ENCODE assay signal across 18 cellular contexts in the genomic region with DNA sequence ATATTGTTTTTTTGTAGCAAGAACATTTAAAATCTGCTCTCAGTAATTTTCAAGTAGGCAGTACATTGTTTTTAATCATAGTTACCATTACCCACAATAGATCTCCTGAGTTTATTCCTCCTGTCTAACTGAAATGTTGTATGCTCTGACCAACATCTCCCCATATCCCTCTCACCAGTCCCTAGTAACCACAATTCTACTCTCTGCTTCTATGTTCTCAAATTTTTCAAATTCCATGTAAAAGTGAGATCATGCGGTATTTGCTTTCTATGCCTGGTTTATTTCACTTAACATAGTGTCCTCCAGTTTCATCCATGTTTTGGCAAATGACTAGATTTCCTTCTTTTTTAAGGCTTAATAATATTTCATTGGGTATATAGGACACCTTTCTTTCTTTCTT.
A peak's percentile ranks its signal among the peaks of the same experiment; 100 is the strongest.
DNase-seq lines count a peak whose midpoint lies in the region; ATAC-seq and TF ChIP-seq lines count a peak whose summit lies in the region.
"Had no signal": no experiment of that assay in that cellular context is flagged by ENCODE, and none has a peak within 500 bp of the region (broad histone marks: within the 10 kb centered on the region; RNA-seq: fewer than 3 reads in every experiment).

No MANE protein-coding gene starts in this region.

- H3K4me1 Mint-ChIP-seq in HFFc6 (ENCODE audit: low read depth): peaks cover 15% of the 10 kb centered on the region

- no peak overlapping the region for H4K8ac ChIP-seq in mesenchymal stem cell (ENCODE audit: low read length)

- no peaks in the 10 kb centered on the region for H3K9me3 Mint-ChIP-seq in HFFc6

- no peak overlapping the region for H3K23ac ChIP-seq in mesenchymal stem cell (ENCODE audit: low read length in 2 of 2)

- H3K27ac ChIP-seq in mesenchymal stem cell (ENCODE audit: low read length, poor library complexity, severe bottlenecking): no peak overlapping the region
- H3K27ac ChIP-seq: KMS-11 had no signal

- no peaks in the 10 kb centered on the region for H3K79me1 ChIP-seq in mesenchymal stem cell (replicated peaks; ENCODE audit: low read length, poor library complexity, severe bottlenecking)

- H2BK120ac ChIP-seq in mesenchymal stem cell (ENCODE audit: low read depth, low read length): no peak overlapping the region

- no peaks in the 10 kb centered on the region for H3K9me3 ChIP-seq in mesenchymal stem cell (ENCODE audit: control insufficient read depth, low read length)
- H3K9me3 ChIP-seq: HAP-1, MG63 had no signal

- H2BK12ac ChIP-seq in mesenchymal stem cell (ENCODE audit: low read length in 2 of 2): no peak overlapping the region

- DNase-seq in EH (ENCODE audit: low read depth): peak; percentile 35
- DNase-seq in HFFc6: peak; percentile 15
- peak; percentile 9 for DNase-seq in astrocyte of the cerebellum (ENCODE audit: low read depth)
- DNase-seq in mesenchymal stem cell: peak; percentile 34
- no peak for DNase-seq in left colon
- DNase-seq: C1 segment of cervical spinal cord, DMS 273 treated with DMSO at 0.1 percent for 48 hours, MG63, NCI-H1092, NCI-H2227 treated with DMSO at 0.1 percent for 48 hours, NCI-H524 treated with DMSO at 0.1 percent for 48 hours had no signal

- H3K4me2 ChIP-seq in mesenchymal stem cell (ENCODE audit: low read length, poor library complexity, severe bottlenecking): no peak overlapping the region
- H3K4me2 ChIP-seq: KMS-11 had no signal

- H3K4me3 ChIP-seq in astrocyte of the cerebellum (ENCODE audit: low read depth, low read length): no peak overlapping the region
- H3K4me3 ChIP-seq in mesenchymal stem cell (ENCODE audit: insufficient read depth in 1 of 2, low read depth in 1 of 2, low read length in 2 of 2): no peak overlapping the region
- H3K4me3 ChIP-seq: HAP-1, MG63 had no signal

- H3K27me3 ChIP-seq in mesenchymal stem cell (ENCODE audit: control insufficient read depth in 1 of 2, insufficient read depth in 1 of 2, low read length in 2 of 2): peaks cover 0 to 6% of the 10 kb centered on the region in 2 experiments
- H3K27me3 ChIP-seq: MG63 had no signal

- 0 out of 2 replicates have a peak, but pooled peaks cover 4% of the 10 kb centered on the region for H3K36me3 Mint-ChIP-seq in HFFc6 (ENCODE audit: low read depth)

- H3K27me3 Mint-ChIP-seq in HFFc6 (ENCODE audit: insufficient read depth): peaks cover 2% of the 10 kb centered on the region; the same call in 1 of the 2 replicates

- ATAC-seq in left colon (no peak), GM21825 (IDR thresholded peaks at IDR 0.05; ENCODE audit: unreplicated experiment) (no peak), GM19463 (IDR thresholded peaks at IDR 0.05; ENCODE audit: unreplicated experiment) (no peak)
- ATAC-seq: HepG2, Panc1, Right ventricle myocardium inferior had no signal

- in situ Hi-C loops in astrocyte of the cerebellum (cut with HindIII; ENCODE audit: low sequenced_read_pairs): no loop called here

- no peak overlapping the region for H2BK5ac ChIP-seq in mesenchymal stem cell (ENCODE audit: low read depth, low read length, poor library complexity, severe bottlenecking)

- H2BK15ac ChIP-seq in mesenchymal stem cell (ENCODE audit: low read depth, poor library complexity, severe bottlenecking): no peak overlapping the region

- H3K18ac ChIP-seq in mesenchymal stem cell (ENCODE audit: low read depth in 1 of 2, low read length in 2 of 2): no peak overlapping the region

- no peak overlapping the region for H2AFZ ChIP-seq in mesenchymal stem cell (ENCODE audit: low read depth, low read length)

- H3K4me3 Mint-ChIP-seq in HFFc6: no peak overlapping the region

- WGBS in mesenchymal stem cell: 100% methylated on average over 1 of the region's 1 CpG

- intact Hi-C loops in left colon (cut with DNase I, micrococcal nuclease): no loop called here

- no peak overlapping the region for H2AK5ac ChIP-seq in mesenchymal stem cell (ENCODE audit: low read length, severe bottlenecking)

- TF ChIP-seq CTCF in HFFc6 (IDR thresholded peaks at IDR 0.05) (no peak), astrocyte of the cerebellum (IDR thresholded peaks at IDR 0.05; ENCODE audit: low read depth, low read length, missing control alignments) (no peak)

- H3K4me1 ChIP-seq in mesenchymal stem cell (ENCODE audit: control insufficient read depth, insufficient read depth, low read depth, low read length): no peaks in the 10 kb centered on the region
- H3K4me1 ChIP-seq: HAP-1 had no signal

- H3K9ac ChIP-seq in mesenchymal stem cell (ENCODE audit: low read length): no peak overlapping the region
- H3K9ac ChIP-seq: KMS-11 had no signal

- H3K36me3 ChIP-seq in mesenchymal stem cell (ENCODE audit: control insufficient read depth in 1 of 2, insufficient read depth in 2 of 2, low read depth in 1 of 2, low read length in 2 of 2): no peaks in the 10 kb centered on the region
- H3K36me3 ChIP-seq: HAP-1, MG63 had no signal

- H4K91ac ChIP-seq in mesenchymal stem cell (ENCODE audit: low read length): no peak overlapping the region

- no peak overlapping the region for H3K14ac ChIP-seq in mesenchymal stem cell (ENCODE audit: low read length in 2 of 2)

- no peak overlapping the region for H3K4ac ChIP-seq in mesenchymal stem cell (ENCODE audit: low read depth in 1 of 2, low read length in 2 of 2)

- no peak overlapping the region for H3K27ac Mint-ChIP-seq in HFFc6

Comparison
In these comparisons a context has a peak if more than half of its experiments do, and no peak if none do; other contexts are left out.
1. DNase-seq: peak in EH (single experiment), HFFc6 (single experiment), astrocyte of the cerebellum (single experiment) and mesenchymal stem cell (single experiment); none in left colon (0 of 2).